ENCODE assay signal across 22 cellular contexts in the genomic region with DNA sequence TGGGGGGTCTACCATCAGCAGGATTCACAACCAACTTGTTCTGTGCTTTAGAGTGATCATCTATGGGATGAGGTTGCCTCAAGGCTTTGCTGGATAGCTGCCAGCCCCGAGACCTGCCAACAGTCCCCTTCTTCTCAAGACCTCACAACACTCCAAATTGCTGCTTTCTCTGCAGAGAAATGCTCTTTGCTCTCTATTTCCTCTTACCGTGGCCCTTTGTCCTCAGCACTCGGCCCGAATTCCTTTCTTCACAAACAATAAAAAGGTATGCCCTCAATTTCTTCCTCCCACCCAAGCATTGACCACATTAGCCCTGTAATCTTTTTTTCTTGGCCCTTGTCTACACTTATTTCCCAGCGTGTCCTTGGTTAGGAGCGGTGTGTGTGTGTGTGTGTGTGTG.
"Had no signal": no experiment of that assay in that cellular context is flagged by ENCODE, and none has a peak within 500 bp of the region (broad histone marks: within the 10 kb centered on the region; RNA-seq: fewer than 3 reads in every experiment).

No MANE protein-coding gene starts in this region.

- H3K9me3 Mint-ChIP-seq: activated CD4-positive, alpha-beta memory T cell treated with anti-CD3 and anti-CD28 coated beads for 36 hours; activated T-helper 1 cell treated with anti-CD3 and anti-CD28 coated beads, Interleukin-12 subunit alpha, Interleukin-12 subunit beta, Interleukin-2, Interleukin-4 antibody, amounts not matched to agents 30 ng/mL and 10 ng/mL and 1 ng/mL, durations not matched to agents 14 hours and 24 hours and 36 hours; dendritic cell treated with granulocyte-macrophage colony-stimulating factor and Interleukin-4, amounts not matched to agents 40 ng/mL and 50 ng/mL, for 4 days; endodermal cell; type B pancreatic cell had no signal

- H3K27me3 Mint-ChIP-seq: dendritic cell treated with granulocyte-macrophage colony-stimulating factor and Interleukin-4, amounts not matched to agents 40 ng/mL and 50 ng/mL, for 4 days had no signal

- H3K36me3 ChIP-seq: breast epithelium, heart right ventricle, pancreas, prostate gland, thoracic aorta, uterus had no signal

- H3K9me3 ChIP-seq: breast epithelium, heart right ventricle, pancreas, prostate gland, thoracic aorta, uterus had no signal

- H3K27ac Mint-ChIP-seq: activated CD4-positive, alpha-beta memory T cell treated with anti-CD3 and anti-CD28 coated beads for 36 hours; activated T-helper 1 cell treated with anti-CD3 and anti-CD28 coated beads, Interleukin-12 subunit alpha, Interleukin-12 subunit beta, Interleukin-2, Interleukin-4 antibody, amounts not matched to agents 30 ng/mL and 10 ng/mL and 1 ng/mL, durations not matched to agents 14 hours and 24 hours and 36 hours; dendritic cell treated with granulocyte-macrophage colony-stimulating factor and Interleukin-4, amounts not matched to agents 40 ng/mL and 50 ng/mL, for 4 days; endodermal cell; naive thymus-derived CD4-positive, alpha-beta T cell; type B pancreatic cell had no signal

- H3K4me1 ChIP-seq: breast epithelium, heart right ventricle, pancreas, prostate gland, uterus had no signal

- DNase-seq: activated CD4-positive, alpha-beta T cell treated with anti-CD3 and anti-CD28 coated beads for 4 hours; activated CD8-positive, alpha-beta memory T cell treated with anti-CD3 and anti-CD28 coated beads, Interleukin-2, amount 50 U/mL, for 4 hours; activated gamma-delta T cell; activated naive CD4-positive, alpha-beta T cell treated with anti-CD3 and anti-CD28 coated beads, Interleukin-2, amount 50 U/mL, for 16 hours; activated T-cell treated with anti-CD3 and anti-CD28 coated beads, Interleukin-2, amount 50 U/mL, for 1 hour; central memory CD4-positive, alpha-beta T cell; stimulated activated CD4-positive, alpha-beta T cell treated with anti-CD3 and anti-CD28 coated beads, Interleukin-4, amount 100 ng/mL, for 1 hour had no signal

- H3K27me3 ChIP-seq: breast epithelium, uterus had no signal

- H3K27ac ChIP-seq: breast epithelium, heart right ventricle, pancreas, prostate gland, skin epidermis, thoracic aorta, uterus had no signal

- ATAC-seq: esophagus mucosa; naive thymus-derived CD4-positive, alpha-beta T cell; stimulated activated naive CD8-positive, alpha-beta T cell treated with anti-CD3 and anti-CD28 coated beads, Interleukin-15, Interleukin-2, amounts not matched to agents 100 U/mL and 50 U/mL, for 24 hours had no signal

- FAIRE-seq: pancreas had no signal

- H3K4me3 ChIP-seq: breast epithelium, heart right ventricle, pancreas, prostate gland, skin epidermis, thoracic aorta, uterus had no signal

- H3K36me3 Mint-ChIP-seq: activated CD4-positive, alpha-beta memory T cell treated with anti-CD3 and anti-CD28 coated beads for 36 hours; naive thymus-derived CD4-positive, alpha-beta T cell; type B pancreatic cell had no signal

- H3K4me3 Mint-ChIP-seq: activated CD4-positive, alpha-beta memory T cell treated with anti-CD3 and anti-CD28 coated beads for 36 hours; activated T-helper 1 cell treated with anti-CD3 and anti-CD28 coated beads, Interleukin-12 subunit alpha, Interleukin-12 subunit beta, Interleukin-2, Interleukin-4 antibody, amounts not matched to agents 30 ng/mL and 10 ng/mL and 1 ng/mL, durations not matched to agents 14 hours and 24 hours and 36 hours; dendritic cell treated with granulocyte-macrophage colony-stimulating factor and Interleukin-4, amounts not matched to agents 40 ng/mL and 50 ng/mL, for 4 days; endodermal cell; naive thymus-derived CD4-positive, alpha-beta T cell; type B pancreatic cell had no signal
